7 cellular contexts compared by ENCODE assay signal in the genomic region with DNA sequence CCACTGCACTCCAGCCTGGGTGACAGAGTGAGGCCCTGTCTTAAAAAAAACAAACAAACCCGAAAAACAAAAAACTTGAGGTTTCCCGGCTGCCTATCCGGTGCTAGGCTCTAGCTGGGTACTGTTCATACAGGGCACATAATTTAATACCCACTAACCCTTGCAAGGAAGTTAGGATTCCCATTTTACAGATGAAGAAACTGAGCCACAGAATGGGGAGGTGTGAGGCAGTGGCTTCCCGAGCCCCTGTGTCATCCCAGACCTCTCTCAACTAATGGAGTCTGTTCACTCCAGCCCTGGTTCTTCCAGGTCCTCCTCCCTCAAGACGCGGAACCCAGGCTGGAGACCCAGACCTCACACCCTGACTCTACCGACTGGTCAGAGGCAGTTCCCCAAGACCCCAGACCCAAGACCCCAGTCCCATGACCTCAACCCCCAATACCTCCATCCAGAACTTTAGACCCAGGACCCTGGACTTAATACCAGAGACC. TPM values are rescaled to one million over a fixed set of nuclear protein-coding genes. Genes with fewer than 3 reads are reported as not detected.
DNase-seq lines count a peak whose midpoint lies in the region; ATAC-seq, FAIRE-seq and TF ChIP-seq lines count a peak whose summit lies in the region.

No MANE protein-coding gene starts in this region.

- 31% methylated on average over 7 of the region's 7 CpGs for WGBS in right cardiac atrium
- 9 to 27% (median 20%) methylated on average over 7 of the region's 7 CpGs for WGBS in small intestine, 3 donors

- DNase-seq in activated CD8-positive, alpha-beta T cell treated with anti-CD3 and anti-CD28 coated beads for 36 hours = peak; percentile 32
- DNase-seq in right cardiac atrium (peak in 2 of 3 donors; percentile 31 to 39), small intestine (no peak), NCI-H526 treated with DMSO at 0.1 percent for 48 hours (lab: John Stamatoyannopoulos, UW) (no peak)

- CTCF ChIA-PET in activated CD8-positive, alpha-beta T cell treated with anti-CD3 and anti-CD28 coated beads for 36 hours (lab: Charles Lee) = interaction anchor here (0.7 to 6.5 kb wide), 6 partner anchors 28 to 236 kb away, joined by 3 to 39 read pairs (median 4); no protein-coding TSS in a partner anchor

- no peaks in the 10 kb centered on the region for H3K9me3 ChIP-seq in right cardiac atrium (ENCODE audit: control insufficient read depth, low read length)
- no peaks in the 10 kb centered on the region for H3K9me3 ChIP-seq in small intestine (ENCODE audit: control insufficient read depth, low read depth)

- H3K4me3 ChIP-seq in right cardiac atrium (ENCODE audit: low read length) (peak overlapping the region; percentile 85), small intestine (ENCODE audit: low read depth in 1 of 2, low read length in 2 of 2) (peak overlapping the region; percentile 82 to 92)

- H3K27me3 ChIP-seq in right cardiac atrium (ENCODE audit: control insufficient read depth, insufficient read depth) (no peaks in the 10 kb centered on the region), small intestine (ENCODE audit: control insufficient read depth in 2 of 2, insufficient read depth in 2 of 2, low read length in 2 of 2) (no peaks in the 10 kb centered on the region)

- POLR2A ChIA-PET in activated CD8-positive, alpha-beta T cell treated with anti-CD3 and anti-CD28 coated beads for 36 hours (lab: Charles Lee) = interaction anchor here (2.3 kb wide), 1 partner anchor 224 kb away, joined by 10 read pairs; a partner anchor contains a TSS

- peak overlapping the region; percentile 73 for H3K27ac ChIP-seq in right cardiac atrium (ENCODE audit: low read length)
- H3K27ac ChIP-seq in small intestine (ENCODE audit: low read depth in 1 of 2, low read length in 1 of 2) = peak overlapping the region; percentile 24 to 91

- H3K27ac Mint-ChIP-seq in activated CD8-positive, alpha-beta T cell treated with anti-CD3 and anti-CD28 coated beads for 36 hours = peak overlapping the region; percentile 96

- ATAC-seq in HG02571 (IDR thresholded peaks at IDR 0.05; ENCODE audit: unreplicated experiment) (peak; percentile 3), right cardiac atrium (no peak), HG02870 (IDR thresholded peaks at IDR 0.05; ENCODE audit: unreplicated experiment) (no peak), GM19455 (IDR thresholded peaks at IDR 0.05; ENCODE audit: unreplicated experiment) (no peak)
- ATAC-seq in activated CD8-positive, alpha-beta T cell treated with anti-CD3 and anti-CD28 coated beads for 36 hours = no peak

- H3K4me1 Mint-ChIP-seq in activated CD8-positive, alpha-beta T cell treated with anti-CD3 and anti-CD28 coated beads for 36 hours (ENCODE audit: low read depth) = peaks cover 38% of the 10 kb centered on the region

- no peaks in the 10 kb centered on the region for H3K9me3 Mint-ChIP-seq in activated CD8-positive, alpha-beta T cell treated with anti-CD3 and anti-CD28 coated beads for 36 hours

- H3K4me1 ChIP-seq in right cardiac atrium (ENCODE audit: control insufficient read depth, insufficient read depth, low read length) (peaks cover 3% of the 10 kb centered on the region), small intestine (ENCODE audit: control insufficient read depth in 2 of 2, insufficient read depth in 1 of 2, low read depth in 1 of 2, low read length in 1 of 2) (peaks cover 0 to 5% of the 10 kb centered on the region in 2 donors)

- peaks cover 0 to 5% of the 10 kb centered on the region in 2 donors for H3K36me3 ChIP-seq in small intestine (ENCODE audit: control insufficient read depth in 2 of 2, insufficient read depth in 2 of 2, low read length in 2 of 2)

- no peaks in the 10 kb centered on the region for H3K27me3 Mint-ChIP-seq in activated CD8-positive, alpha-beta T cell treated with anti-CD3 and anti-CD28 coated beads for 36 hours

- intact Hi-C loops in activated CD8-positive, alpha-beta T cell treated with anti-CD3 and anti-CD28 coated beads for 36 hours (cut with micrococcal nuclease) = loop anchor here (10.0 kb wide), 1 partner anchor 54 kb away; no protein-coding TSS in a partner anchor
- intact Hi-C loops in right cardiac atrium (cut with DNase I) = no loop called here

- no peak for FAIRE-seq in small intestine (lab: Jason Lieb, UNC)

- peak overlapping the region; percentile 99 for H3K4me3 Mint-ChIP-seq in activated CD8-positive, alpha-beta T cell treated with anti-CD3 and anti-CD28 coated beads for 36 hours

- H3K36me3 Mint-ChIP-seq in activated CD8-positive, alpha-beta T cell treated with anti-CD3 and anti-CD28 coated beads for 36 hours (ENCODE audit: low read depth) = peaks cover 18% of the 10 kb centered on the region

- TF ChIP-seq CTCF in activated CD8-positive, alpha-beta T cell treated with anti-CD3 and anti-CD28 coated beads for 36 hours (IDR thresholded peaks at IDR 0.05) = no peak

RNA-seq across cellular contexts. Expression of a gene that starts 0.6 kb away (rescaled TPM):
- total RNA-seq in activated CD8-positive, alpha-beta T cell treated with anti-CD3 and anti-CD28 coated beads for 36 hours = 10 to 100 TPM; 28.0 to 29.1 TPM
- 10 to 100 TPM; 10.5 to 14.0 (median 11.8) TPM for total RNA-seq in right cardiac atrium
- polyA plus RNA-seq in right cardiac atrium = 13.1 TPM
- 10 to 100 TPM; 13.1 to 20.8 (median 13.8) TPM for polyA plus RNA-seq in small intestine

RNA-seq across cellular contexts. Expression of a gene that starts 1.6 kb away (rescaled TPM):
- total RNA-seq in activated CD8-positive, alpha-beta T cell treated with anti-CD3 and anti-CD28 coated beads for 36 hours = 10 to 100 TPM; 47.4 to 50.9 TPM
- total RNA-seq in right cardiac atrium = 10 to 100 TPM; 62.9 to 78.1 (median 69.4) TPM
- polyA plus RNA-seq in right cardiac atrium = 129 TPM
- 100 to 1,000 TPM in 2 of 3 donors, 10 to 100 TPM in 1; 96.2 to 170 (median 155) TPM for polyA plus RNA-seq in small intestine

RNA-seq across cellular contexts. Expression of a gene that starts 11.1 kb away (rescaled TPM):
- not detected for total RNA-seq in activated CD8-positive, alpha-beta T cell treated with anti-CD3 and anti-CD28 coated beads for 36 hours
- not detected for total RNA-seq in right cardiac atrium
- not detected for polyA plus RNA-seq in right cardiac atrium
- not detected for polyA plus RNA-seq in small intestine

RNA-seq across cellular contexts. Expression of a gene that starts 25.3 kb away (rescaled TPM):
- 10 to 100 TPM; 37.6 to 39.6 TPM for total RNA-seq in activated CD8-positive, alpha-beta T cell treated with anti-CD3 and anti-CD28 coated beads for 36 hours
- 1 to 10 TPM in 2 of 4 donors, under 1 TPM in 2; 0.51 to 1.8 (median 1.0) TPM for total RNA-seq in right cardiac atrium
- polyA plus RNA-seq in right cardiac atrium (0.36 TPM), small intestine (10 to 100 TPM in 1 of 3 donors, 1 to 10 TPM in 2; 3.6 to 29.5 (median 8.9) TPM)

RNA-seq across cellular contexts. Expression of a gene that starts 52.7 kb away (rescaled TPM):
- total RNA-seq in activated CD8-positive, alpha-beta T cell treated with anti-CD3 and anti-CD28 coated beads for 36 hours = 1 to 10 TPM in 1 of 2 experiments, under 1 TPM in 1; 0.69 to 2.4 TPM
- not detected for total RNA-seq in right cardiac atrium
- polyA plus RNA-seq in right cardiac atrium = 0.05 TPM
- 100 to 1,000 TPM in 2 of 3 donors, 10 to 100 TPM in 1; 74.5 to 385 (median 285) TPM for polyA plus RNA-seq in small intestine

Comparison
In these comparisons a context has a peak if more than half of its experiments do, and no peak if none do; other contexts are left out.
1. DNase-seq: peak in activated CD8-positive, alpha-beta T cell treated with anti-CD3 and anti-CD28 coated beads for 36 hours (single experiment) and right cardiac atrium (2 of 3); none in small intestine (single experiment) and NCI-H526 treated with DMSO at 0.1 percent for 48 hours (single experiment).